Comparison of ENCODE assay signal across 8 cellular contexts in genomic region chr7:5354460-5355279, GRCh38.
DNase-seq lines count a peak whose midpoint lies in the region; ATAC-seq and TF ChIP-seq lines count a peak whose summit lies in the region.

No MANE protein-coding gene starts in this region.

- no peak overlapping the region for H3K27ac Mint-ChIP-seq in T-helper 2 cell treated with Interferon-gamma antibody and Interleukin-4, amounts not matched to agents 5 μg/mL and 100 μg/mL, for 36 hours

- H3K36me3 ChIP-seq in HCT116 (ENCODE audit: control insufficient read depth in 1 of 2, insufficient read depth in 2 of 2, low read length in 2 of 2) (peaks cover 30 to 38% of the 10 kb centered on the region in 2 experiments; a peak in 3 of 4 replicates), adrenal gland (replicated peaks in 1 of 2) (peaks cover 0 to 67% of the 10 kb centered on the region in 2 donors), skeletal muscle tissue (ENCODE audit: control insufficient read depth in 3 of 3, insufficient read depth in 3 of 3, low read length in 3 of 3) (peaks cover 46% of the 10 kb centered on the region in 3 donors)

- intact Hi-C loops in HCT116 (cut with micrococcal nuclease): no loop called here
- intact Hi-C loops in adrenal gland (cut with DNase I): no loop called here

- no peak for DNase-seq in HCT116 (ENCODE audit: low read depth, low spot score)
- peak; percentile 73 to 94 (median 86) for DNase-seq in adrenal gland
- DNase-seq in hepatic stellate cell (ENCODE audit: low spot score): peak; percentile 49
- no peak for DNase-seq in GOT3 (lab: John Stamatoyannopoulos, UW)
- no peak for DNase-seq in T-helper 2 cell treated with Interferon-gamma antibody and Interleukin-4, amounts not matched to agents 5 μg/mL and 100 μg/mL, for 36 hours (ENCODE audit: low spot score)
- no peak for DNase-seq in hippocampal formation (lab: John Stamatoyannopoulos, UW)

- H3K9me2 ChIP-seq in HCT116 (ENCODE audit: insufficient read depth): no peaks in the 10 kb centered on the region

- H3K9me3 Mint-ChIP-seq in T-helper 2 cell treated with Interferon-gamma antibody and Interleukin-4, amounts not matched to agents 5 μg/mL and 100 μg/mL, for 36 hours: no peaks in the 10 kb centered on the region

- H3K4me2 ChIP-seq in HCT116 (ENCODE audit: low read length): no peak overlapping the region

- TF ChIP-seq POLR2A in HCT116 (IDR thresholded peaks at IDR 0.05; ENCODE audit: borderline replicate concordance, extremely low read depth, insufficient read depth, insufficient read length): no peak
- peak in 1 of 2 donors; percentile 18 for TF ChIP-seq POLR2A in adrenal gland (IDR thresholded peaks at IDR 0.05)

- H2AFZ ChIP-seq in HCT116 (ENCODE audit: low read depth, low read length, poor library complexity, severe bottlenecking): no peak overlapping the region

- H3K27me3 ChIP-seq in HCT116 (ENCODE audit: insufficient read depth, low read length) (no peaks in the 10 kb centered on the region), adrenal gland (no peaks in the 10 kb centered on the region), skeletal muscle tissue (ENCODE audit: control insufficient read depth in 3 of 3, insufficient read depth in 3 of 3, low read length in 3 of 3) (no peaks in the 10 kb centered on the region)

- H3K36me3 Mint-ChIP-seq in T-helper 2 cell treated with Interferon-gamma antibody and Interleukin-4, amounts not matched to agents 5 μg/mL and 100 μg/mL, for 36 hours (ENCODE audit: low read depth): peaks cover 51% of the 10 kb centered on the region

- H3K27me3 Mint-ChIP-seq in T-helper 2 cell treated with Interferon-gamma antibody and Interleukin-4, amounts not matched to agents 5 μg/mL and 100 μg/mL, for 36 hours (ENCODE audit: low read depth): no peaks in the 10 kb centered on the region

- RAD21 ChIA-PET in HCT116 (lab: Charles Lee; ENCODE audit: low non-redundant PET in 1 of 2, low total read pairs in 2 of 2, uncharacterized antibody in 2 of 2, unreplicated experiment in 2 of 2): no interaction called here

- H3K9ac ChIP-seq in HCT116 (ENCODE audit: low read length) (no peak overlapping the region), skeletal muscle tissue (ENCODE audit: low read depth in 1 of 3, low read length in 3 of 3) (peak overlapping the region; percentile 46 to 79 (median 49))

- no peak for TF ChIP-seq RAD21 in HCT116 (IDR thresholded peaks at IDR 0.05; ENCODE audit: low read depth)

- no peak for TF ChIP-seq CTCF in HCT116 (IDR thresholded peaks at IDR 0.05 in 2 of 3, conservative IDR thresholded peaks at IDR 0.05 in 1 of 3; ENCODE audit: borderline replicate concordance in 1 of 3, insufficient read depth in 1 of 3, low read depth in 2 of 3, low read length in 2 of 3)
- TF ChIP-seq CTCF in adrenal gland (IDR thresholded peaks at IDR 0.05): no peak

- H3K4me1 ChIP-seq in HCT116 (ENCODE audit: control insufficient read depth in 1 of 2, insufficient read depth in 2 of 2, low read length in 2 of 2) (no peaks in the 10 kb centered on the region), adrenal gland (replicated peaks in 1 of 2) (peaks cover 0 to 20% of the 10 kb centered on the region in 2 donors), skeletal muscle tissue (ENCODE audit: control insufficient read depth in 3 of 3, insufficient read depth in 3 of 3, low read length in 3 of 3) (peaks cover 13 to 14% (median 13%) of the 10 kb centered on the region in 3 donors)

- H3K9me3 ChIP-seq in HCT116 (ENCODE audit: control insufficient read depth in 1 of 2, insufficient read depth in 1 of 2, low read depth in 1 of 2, low read length in 2 of 2): no peaks in the 10 kb centered on the region
- H3K9me3 ChIP-seq in adrenal gland (replicated peaks in 1 of 3): no peaks in the 10 kb centered on the region
- H3K9me3 ChIP-seq in skeletal muscle tissue (ENCODE audit: control insufficient read depth in 3 of 3, low read length in 3 of 3): no peaks in the 10 kb centered on the region

- H4K20me1 ChIP-seq in HCT116 (ENCODE audit: insufficient read depth): no peaks in the 10 kb centered on the region

- CTCF ChIA-PET in HCT116 (lab: Charles Lee): interaction anchor here (2.3 kb wide), 1 partner anchor 114 kb away, joined by 6 read pairs; no protein-coding TSS in a partner anchor

- TSS peak; percentile 29 for BruUV-seq in HCT116 (replicated peaks; lab: Mats Ljungman, UMichigan)

- ATAC-seq in HCT116 (no peak), HG03520 (IDR thresholded peaks at IDR 0.05; ENCODE audit: unreplicated experiment) (no peak)

- WGBS in adrenal gland, 4 donors: 31 to 54% (median 39%) methylated on average over 16 to 18 of the region's 18 CpGs

- no peak overlapping the region for H3K4me3 Mint-ChIP-seq in T-helper 2 cell treated with Interferon-gamma antibody and Interleukin-4, amounts not matched to agents 5 μg/mL and 100 μg/mL, for 36 hours

- H3K27ac ChIP-seq in HCT116 (ENCODE audit: low read depth, low read length) (no peak overlapping the region), adrenal gland (peak overlapping the region in 2 of 5 donors; percentile 46 to 62), skeletal muscle tissue (ENCODE audit: low read depth, low read length) (peak overlapping the region; percentile 51)

- H3K4me3 ChIP-seq in HCT116 (replicated peaks in 1 of 2; ENCODE audit: low read depth in 1 of 2, low read length in 2 of 2) (no peak overlapping the region), adrenal gland (peak overlapping the region in 1 of 4 donors; percentile 5), skeletal muscle tissue (ENCODE audit: low read length in 3 of 3) (peak overlapping the region; percentile 9 to 72 (median 32))

- H3K4me1 Mint-ChIP-seq in T-helper 2 cell treated with Interferon-gamma antibody and Interleukin-4, amounts not matched to agents 5 μg/mL and 100 μg/mL, for 36 hours (ENCODE audit: low read depth): peaks cover 12% of the 10 kb centered on the region

- POLR2A ChIA-PET in HCT116 (lab: Charles Lee): no interaction called here

- H3K79me2 ChIP-seq in HCT116 (ENCODE audit: insufficient read depth, low read length): peaks cover 35% of the 10 kb centered on the region

TF ChIP-seq in HCT116, 20 proteins besides CTCF, POLR2A, EP300 and RAD21:
- TF ChIP-seq REST (IDR thresholded peaks at IDR 0.05; ENCODE audit: low read depth) (no peak), JUND (IDR thresholded peaks at IDR 0.05) (no peak), ZFX (IDR thresholded peaks at IDR 0.05) (no peak), POLR2AphosphoS5 (IDR thresholded peaks at IDR 0.05; ENCODE audit: low read depth, low read length) (no peak), CBX3 (IDR thresholded peaks at IDR 0.05; ENCODE audit: low read depth) (no peak), ZNF274 (IDR thresholded peaks at IDR 0.05; ENCODE audit: low read depth, low read length) (no peak), EZH2phosphoT487 (IDR thresholded peaks at IDR 0.05; ENCODE audit: borderline replicate concordance) (no peak), SRF (IDR thresholded peaks at IDR 0.05; ENCODE audit: low read depth) (no peak), CEBPB (IDR thresholded peaks at IDR 0.05; ENCODE audit: low read depth) (no peak), EGR1 (IDR thresholded peaks at IDR 0.05; ENCODE audit: low read depth) (no peak), SIN3A (IDR thresholded peaks at IDR 0.05; ENCODE audit: low read depth) (no peak)

Comparison
In these comparisons a context has a peak if more than half of its experiments do, and no peak if none do; other contexts are left out.
1. DNase-seq: peak in adrenal gland (7 of 7) and hepatic stellate cell (single experiment); none in HCT116 (single experiment), GOT3 (single experiment), T-helper 2 cell treated with Interferon-gamma antibody and Interleukin-4, amounts not matched to agents 5 μg/mL and 100 μg/mL, for 36 hours (single experiment) and hippocampal formation (0 of 2).
2. H3K4me3 ChIP-seq: peak in skeletal muscle tissue (3 of 3); none in HCT116 (0 of 2).